8 cellular contexts compared by ENCODE assay signal in the genomic region with DNA sequence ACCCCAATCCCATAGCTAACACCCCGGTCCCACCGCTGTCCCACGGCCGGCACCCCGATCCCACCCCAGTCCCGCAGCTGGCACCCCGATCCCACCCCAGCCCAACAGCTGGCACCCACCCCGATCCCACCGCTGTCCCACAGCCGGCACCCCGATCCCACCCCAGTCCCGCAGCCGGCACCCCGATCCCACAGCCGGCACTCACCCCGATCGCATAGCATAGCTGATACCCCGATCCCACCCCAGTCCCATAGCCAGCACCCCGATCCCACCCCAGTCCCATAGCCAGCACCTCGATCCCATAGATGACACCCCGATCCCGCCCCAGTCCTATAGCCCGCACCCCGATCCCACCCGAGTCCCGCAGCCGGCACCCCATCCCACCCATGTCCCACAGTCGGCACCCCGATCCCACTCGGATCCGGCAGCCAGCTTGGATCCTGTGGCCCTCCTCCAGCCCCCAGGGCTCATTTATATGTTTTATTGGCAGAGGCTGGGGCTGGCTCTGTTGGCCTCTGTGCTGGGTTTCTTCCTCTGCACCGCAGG. TPM values are rescaled to one million over a fixed set of nuclear protein-coding genes. Genes with fewer than 3 reads are reported as not detected.
DNase-seq lines count a peak whose midpoint lies in the region; ATAC-seq, FAIRE-seq and TF ChIP-seq lines count a peak whose summit lies in the region.

No MANE protein-coding gene starts in this region.

- H3K79me2 ChIP-seq in DOHH2 (ENCODE audit: control insufficient read depth, low read length), result peaks cover 60% of the 10 kb centered on the region

- H3K9me3 ChIP-seq in DOHH2 (ENCODE audit: control insufficient read depth, insufficient read depth, low read length) (no peaks in the 10 kb centered on the region), T-helper 17 cell (ENCODE audit: control insufficient read depth, low read length, poor library complexity, severe bottlenecking) (no peaks in the 10 kb centered on the region), pancreas (no peaks in the 10 kb centered on the region)

- peak overlapping the region; percentile 98 for H3K4me3 Mint-ChIP-seq in T-helper 17 cell

- H3K9me2 ChIP-seq in DOHH2 (replicated peaks; ENCODE audit: control insufficient read depth, low read length), result no peaks in the 10 kb centered on the region

- peaks cover 24% of the 10 kb centered on the region for H3K36me3 ChIP-seq in DOHH2 (ENCODE audit: control insufficient read depth, low read length)
- no peaks in the 10 kb centered on the region for H3K36me3 ChIP-seq in pancreas

- H3K27ac Mint-ChIP-seq in T-helper 17 cell, result peak overlapping the region; percentile 95

- peak overlapping the region; percentile 90 for H3K4me2 ChIP-seq in DOHH2 (ENCODE audit: low read length)

- TF ChIP-seq CTCF in DOHH2 (IDR thresholded peaks at IDR 0.05; ENCODE audit: low read depth, low read length, poor library complexity, severe bottlenecking) (no peak), fibroblast of the aortic adventitia (IDR thresholded peaks at IDR 0.05; ENCODE audit: insufficient read depth, low read length) (no peak), pancreas (IDR thresholded peaks at IDR 0.05) (no peak)

- H3K4me1 ChIP-seq in DOHH2 (ENCODE audit: control insufficient read depth, low read length), result peaks cover 45% of the 10 kb centered on the region
- peaks cover 0 to 5% (median 4%) of the 10 kb centered on the region in 3 donors for H3K4me1 ChIP-seq in pancreas

- 3 to 6% methylated on average over 21 to 32 of the region's 32 CpGs for WGBS in pancreas, 2 donors

- no peaks in the 10 kb centered on the region for H4K20me1 ChIP-seq in DOHH2 (ENCODE audit: control insufficient read depth, insufficient read depth, low read depth, low read length)

- no peak for ATAC-seq in T-helper 17 cell
- peak; percentile 10 to 34 (median 29) for ATAC-seq in pancreas
- no peak for ATAC-seq in HG03342 (IDR thresholded peaks at IDR 0.05; ENCODE audit: unreplicated experiment)

- intact Hi-C loops in pancreas (cut with DNase I), result no loop called here

- H3K27ac ChIP-seq in DOHH2 (ENCODE audit: low read depth, low read length), result peak overlapping the region; percentile 67
- peak overlapping the region; percentile 78 to 88 (median 84) for H3K27ac ChIP-seq in pancreas

- DNase-seq in T-helper 17 cell (no peak), fibroblast of the aortic adventitia (ENCODE audit: low read depth) (no peak), pancreas (peak in 4 of 6 donors; percentile 37 to 84 (median 66)), SIG-M5 treated with dmso at 0.1 percent for 504 hours (lab: John Stamatoyannopoulos, UW; ENCODE audit: unreplicated experiment) (no peak), D341Med (ENCODE audit: low spot score) (no peak), GM12892 (ENCODE audit: insufficient read length) (no peak)

- no peaks in the 10 kb centered on the region for H3K27me3 Mint-ChIP-seq in T-helper 17 cell

- H3K27me3 ChIP-seq in DOHH2 (ENCODE audit: control insufficient read depth, low read length), result no peaks in the 10 kb centered on the region
- no peaks in the 10 kb centered on the region for H3K27me3 ChIP-seq in pancreas

- peaks cover 17% of the 10 kb centered on the region; the same call in 1 of the 2 replicates for H3F3A ChIP-seq in DOHH2 (ENCODE audit: control insufficient read depth, insufficient read depth)

- peaks cover 6% of the 10 kb centered on the region for H3K36me3 Mint-ChIP-seq in T-helper 17 cell (ENCODE audit: low read depth)

- peak overlapping the region; percentile 98 for H3K4me3 ChIP-seq in DOHH2 (ENCODE audit: low read length)
- peak overlapping the region; percentile 92 for H3K4me3 ChIP-seq in fibroblast of the aortic adventitia (ENCODE audit: low read depth, low read length)
- peak overlapping the region; percentile 81 to 97 (median 89) for H3K4me3 ChIP-seq in pancreas

- no peak for TF ChIP-seq POLR2A in GM12892 (IDR thresholded peaks at IDR 0.05; ENCODE audit: low read depth, low read length)

- FAIRE-seq in pancreas (lab: Jason Lieb, UNC) (no peak), GM12892 (lab: Jason Lieb, UNC) (no peak)

- H3K4me1 Mint-ChIP-seq in T-helper 17 cell, result peaks cover 17% of the 10 kb centered on the region

RNA-seq across cellular contexts. Expression of gene GMEB2, which starts 0.9 kb away (rescaled TPM):
- total RNA-seq in T-helper 17 cell (10 to 100 TPM; 17.3 to 21.0 TPM), fibroblast of the aortic adventitia (ENCODE audit: low replicate concordance) (3.4 and 7.4 TPM in 2 replicates), pancreas (1 to 10 TPM; 4.1 to 8.2 (median 5.2) TPM)
- polyA plus RNA-seq in pancreas, result 10 to 100 TPM in 1 of 2 donors, 1 to 10 TPM in 1; 8.8 to 10.4 TPM
- 3.2 TPM for polyA plus RNA-seq in GM12892 (2012; ENCODE audit: missing spikeins)

RNA-seq across cellular contexts. Expression of gene STMN3, which starts 25.5 kb away (rescaled TPM):
- 10 to 100 TPM; 51.0 to 67.4 TPM for total RNA-seq in T-helper 17 cell
- 9.3 and 12.1 TPM in 2 replicates for total RNA-seq in fibroblast of the aortic adventitia (ENCODE audit: low replicate concordance)
- 10 to 100 TPM in 2 of 6 donors, 1 to 10 TPM in 4; 4.4 to 13.1 (median 7.9) TPM for total RNA-seq in pancreas
- 10 to 100 TPM; 17.4 to 37.8 TPM for polyA plus RNA-seq in pancreas
- polyA plus RNA-seq in GM12892 (2012; ENCODE audit: missing spikeins), result 2.0 TPM

RNA-seq across cellular contexts. Expression of gene RTEL1, which starts 30.3 kb away (rescaled TPM):
- 10 to 100 TPM; 30.7 to 35.0 TPM for total RNA-seq in T-helper 17 cell
- total RNA-seq in fibroblast of the aortic adventitia (ENCODE audit: low replicate concordance), result 17.3 and 23.4 TPM in 2 replicates
- total RNA-seq in pancreas, result 10 to 100 TPM; 10.5 to 19.2 (median 13.9) TPM
- polyA plus RNA-seq in pancreas, result 10 to 100 TPM; 28.4 to 36.6 TPM
- polyA plus RNA-seq in GM12892 (2012; ENCODE audit: missing spikeins), result 10.9 TPM

RNA-seq across cellular contexts. Expression of gene HELZ2, which starts 53.7 kb away (rescaled TPM):
- total RNA-seq in T-helper 17 cell (10 to 100 TPM; 48.0 to 54.8 TPM), fibroblast of the aortic adventitia (ENCODE audit: low replicate concordance) (20.9 and 27.0 TPM in 2 replicates), pancreas (10 to 100 TPM; 10.1 to 23.4 (median 13.0) TPM)
- 10 to 100 TPM in 1 of 2 donors, 1 to 10 TPM in 1; 6.5 to 14.8 TPM for polyA plus RNA-seq in pancreas
- polyA plus RNA-seq in GM12892 (2012; ENCODE audit: missing spikeins), result 10.3 TPM

Comparison
In these comparisons a context has a peak if more than half of its experiments do, and no peak if none do; other contexts are left out.
1. ATAC-seq: peak in pancreas (4 of 4); none in T-helper 17 cell (single experiment) and HG03342 (single experiment).
2. DNase-seq: peak in pancreas (4 of 6); none in T-helper 17 cell (0 of 3), fibroblast of the aortic adventitia (single experiment), SIG-M5 treated with dmso at 0.1 percent for 504 hours (single experiment), D341Med (single experiment) and GM12892 (single experiment).
3. Peak in every context shown above with its lines, with median percentiles within 50 percentile points of each other: H3K4me3 ChIP-seq.